In the genomic region with DNA sequence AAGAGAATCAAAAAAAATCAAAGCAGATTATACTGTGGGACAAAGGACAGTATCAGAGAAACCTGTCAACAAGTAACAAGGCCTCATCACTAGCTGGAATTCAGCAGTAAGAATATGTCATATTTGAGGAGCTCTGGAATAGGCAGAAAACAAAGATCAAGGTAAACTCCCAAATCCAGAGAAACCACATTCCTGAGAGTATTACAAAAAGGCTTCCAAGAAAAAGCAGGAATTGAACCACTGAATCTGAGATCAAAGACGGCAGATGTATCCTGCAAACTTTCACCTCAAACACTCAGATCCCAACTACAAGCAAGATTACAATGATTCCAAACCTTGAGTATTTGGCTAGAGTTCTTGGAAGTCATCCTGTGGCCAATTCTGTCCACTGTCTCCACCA, we compare ENCODE assay signal across 26 cellular contexts. TPM values are rescaled to one million over a fixed set of nuclear protein-coding genes. Genes with fewer than 3 reads are reported as not detected.
DNase-seq lines count a peak whose midpoint lies in the region; ATAC-seq, FAIRE-seq and TF ChIP-seq lines count a peak whose summit lies in the region.
"Had no signal": no experiment of that assay in that cellular context is flagged by ENCODE, and none has a peak within 500 bp of the region (broad histone marks: within the 10 kb centered on the region; RNA-seq: fewer than 3 reads in every experiment).

No MANE protein-coding gene starts in this region.

- H3K4me1 ChIP-seq in CD4-positive, alpha-beta memory T cell (ENCODE audit: insufficient read depth, low read length): peaks cover 61% of the 10 kb centered on the region
- peaks cover 5% of the 10 kb centered on the region for H3K4me1 ChIP-seq in keratinocyte (ENCODE audit: control insufficient read depth, extremely low read depth, insufficient read depth, low read length)
- H3K4me1 ChIP-seq: breast epithelium, colonic mucosa, testis, uterus had no signal

- ATAC-seq in activated CD8-positive, alpha-beta T cell treated with anti-CD3 and anti-CD28 coated beads for 36 hours: no peak
- ATAC-seq in WTC11: no peak
- no peak for ATAC-seq in GM18502 (IDR thresholded peaks at IDR 0.05; ENCODE audit: poor library complexity, unreplicated experiment)
- ATAC-seq: Panc1 had no signal

- H3K9me1 ChIP-seq in keratinocyte (ENCODE audit: control insufficient read depth, extremely low read depth, insufficient read depth, low read length): no peaks in the 10 kb centered on the region

- peak overlapping the region; percentile 54 for H3K27ac ChIP-seq in CD4-positive, alpha-beta memory T cell (ENCODE audit: low read depth, low read length)
- no peak overlapping the region for H3K27ac ChIP-seq in keratinocyte (ENCODE audit: control insufficient read depth, insufficient read depth, low read length)
- H3K27ac ChIP-seq: breast epithelium, colonic mucosa, esophagus muscularis mucosa, hepatocyte, testis, uterus had no signal

- peaks cover 61% of the 10 kb centered on the region for H3K4me1 Mint-ChIP-seq in activated CD4-positive, alpha-beta T cell treated with anti-CD3 and anti-CD28 coated beads, Interleukin-2, amount 10 ng/mL, durations not matched to agents 24 days and 14 days
- H3K4me1 Mint-ChIP-seq in CD4-positive, alpha-beta memory T cell: peaks cover 64 to 88% (median 72%) of the 10 kb centered on the region in 4 donors
- H3K4me1 Mint-ChIP-seq in activated CD8-positive, alpha-beta T cell treated with anti-CD3 and anti-CD28 coated beads for 36 hours (ENCODE audit: low read depth): peaks cover 75% of the 10 kb centered on the region
- no peaks in the 10 kb centered on the region for H3K4me1 Mint-ChIP-seq in WTC11

- H3K9me3 ChIP-seq in CD4-positive, alpha-beta memory T cell (ENCODE audit: control insufficient read depth in 1 of 2, low read length in 2 of 2): no peaks in the 10 kb centered on the region
- H3K9me3 ChIP-seq in keratinocyte (ENCODE audit: control insufficient read depth, low read depth, low read length): no peaks in the 10 kb centered on the region
- H3K9me3 ChIP-seq: breast epithelium, colonic mucosa, esophagus muscularis mucosa, HAP-1, testis, uterus had no signal

- no peak overlapping the region for H2AFZ ChIP-seq in keratinocyte (ENCODE audit: control insufficient read depth, low read length)
- H2AFZ ChIP-seq: hepatocyte had no signal

- no peak overlapping the region for H3K4me2 ChIP-seq in keratinocyte (ENCODE audit: control insufficient read depth, extremely low read depth, insufficient read depth, low read depth, low read length)
- H3K4me2 ChIP-seq: hepatocyte had no signal

- POLR2A ChIA-PET in CD4-positive, alpha-beta memory T cell (lab: Charles Lee; ENCODE audit: partially characterized antibody): interaction anchor here (1.1 to 12.3 kb wide), 4 partner anchors 9 to 15 kb away, joined by 4 to 409 read pairs (median 4); partner anchors contain the start of gene TPK1
- POLR2A ChIA-PET in activated CD8-positive, alpha-beta T cell treated with anti-CD3 and anti-CD28 coated beads for 36 hours (lab: Charles Lee): interaction anchor here (4.2 kb wide), 1 partner anchor 16 kb away, joined by 34 read pairs; the partner anchor contains the start of gene TPK1
- POLR2A ChIA-PET in WTC11 (lab: Charles Lee): no interaction called here

- no peak overlapping the region for H3K4me3 Mint-ChIP-seq in activated CD4-positive, alpha-beta T cell treated with anti-CD3 and anti-CD28 coated beads, Interleukin-2, amount 10 ng/mL, durations not matched to agents 24 days and 14 days
- H3K4me3 Mint-ChIP-seq in CD4-positive, alpha-beta memory T cell: peak overlapping the region in 6 of 8 donors; percentile 52 to 84 (median 74)
- H3K4me3 Mint-ChIP-seq in activated CD8-positive, alpha-beta T cell treated with anti-CD3 and anti-CD28 coated beads for 36 hours: no peak overlapping the region
- H3K4me3 Mint-ChIP-seq in WTC11: no peak overlapping the region

- peak overlapping the region; percentile 81 for H3K27ac Mint-ChIP-seq in activated CD4-positive, alpha-beta T cell treated with anti-CD3 and anti-CD28 coated beads, Interleukin-2, amount 10 ng/mL, durations not matched to agents 24 days and 14 days
- H3K27ac Mint-ChIP-seq in CD4-positive, alpha-beta memory T cell: peak overlapping the region; percentile 71 to 99 (median 93)
- H3K27ac Mint-ChIP-seq in activated CD8-positive, alpha-beta T cell treated with anti-CD3 and anti-CD28 coated beads for 36 hours: peak overlapping the region; percentile 86
- no peak overlapping the region for H3K27ac Mint-ChIP-seq in WTC11

- H4K20me1 ChIP-seq in keratinocyte (ENCODE audit: control insufficient read depth, extremely low read depth, insufficient read depth, low read length): no peaks in the 10 kb centered on the region

- CTCF ChIA-PET in CD4-positive, alpha-beta memory T cell (lab: Charles Lee; ENCODE audit: partially characterized antibody): interaction anchor here (1.4 to 8.6 kb wide), 3 partner anchors 9 to 39 kb away, joined by 3 to 83 read pairs (median 9); partner anchors contain the start of gene TPK1
- CTCF ChIA-PET in activated CD8-positive, alpha-beta T cell treated with anti-CD3 and anti-CD28 coated beads for 36 hours (lab: Charles Lee): interaction anchor here (0.9 to 1.9 kb wide), 2 partner anchors 16 to 34 kb away, joined by 3 to 5 read pairs; partner anchors contain the start of gene TPK1
- CTCF ChIA-PET in WTC11 (lab: Charles Lee): no interaction called here

- H3K79me2 ChIP-seq in keratinocyte (ENCODE audit: control insufficient read depth, insufficient read depth, low read length): no peaks in the 10 kb centered on the region
- H3K79me2 ChIP-seq: hepatocyte had no signal

- H3K9me3 Mint-ChIP-seq in activated CD4-positive, alpha-beta T cell treated with anti-CD3 and anti-CD28 coated beads, Interleukin-2, amount 10 ng/mL, durations not matched to agents 24 days and 14 days: no peaks in the 10 kb centered on the region
- no peaks in the 10 kb centered on the region for H3K9me3 Mint-ChIP-seq in CD4-positive, alpha-beta memory T cell
- peaks cover 4% of the 10 kb centered on the region for H3K9me3 Mint-ChIP-seq in activated CD8-positive, alpha-beta T cell treated with anti-CD3 and anti-CD28 coated beads for 36 hours
- no peaks in the 10 kb centered on the region for H3K9me3 Mint-ChIP-seq in WTC11

- intact Hi-C loops in activated CD4-positive, alpha-beta T cell treated with anti-CD3 and anti-CD28 coated beads, Interleukin-2, amount 10 ng/mL, durations not matched to agents 24 days and 14 days (cut with micrococcal nuclease): no loop called here
- intact Hi-C loops in CD4-positive, alpha-beta memory T cell (cut with micrococcal nuclease): no loop called here
- intact Hi-C loops in activated CD8-positive, alpha-beta T cell treated with anti-CD3 and anti-CD28 coated beads for 36 hours (cut with micrococcal nuclease): no loop called here

- no peaks in the 10 kb centered on the region for H3K27me3 Mint-ChIP-seq in activated CD4-positive, alpha-beta T cell treated with anti-CD3 and anti-CD28 coated beads, Interleukin-2, amount 10 ng/mL, durations not matched to agents 24 days and 14 days
- no peaks in the 10 kb centered on the region for H3K27me3 Mint-ChIP-seq in CD4-positive, alpha-beta memory T cell
- no peaks in the 10 kb centered on the region for H3K27me3 Mint-ChIP-seq in activated CD8-positive, alpha-beta T cell treated with anti-CD3 and anti-CD28 coated beads for 36 hours
- no peaks in the 10 kb centered on the region for H3K27me3 Mint-ChIP-seq in WTC11 (ENCODE audit: low read depth)

- no peak overlapping the region for H3K9ac ChIP-seq in keratinocyte (ENCODE audit: control insufficient read depth, extremely low read depth, insufficient read depth, low read length)

- DNase-seq in activated CD4-positive, alpha-beta T cell treated with anti-CD3 and anti-CD28 coated beads, Interleukin-2, amount 10 ng/mL, durations not matched to agents 24 days and 14 days: no peak
- DNase-seq in activated CD4-positive, alpha-beta T cell treated with anti-CD3 and anti-CD28 coated beads for 48 hours: no peak
- no peak for DNase-seq in CD4-positive, alpha-beta memory T cell
- no peak for DNase-seq in activated CD8-positive, alpha-beta T cell treated with anti-CD3 and anti-CD28 coated beads for 36 hours
- DNase-seq in keratinocyte (ENCODE audit: low read depth, low spot score) (no peak), WTC11 (ENCODE audit: low spot score) (no peak), epidermal melanocyte (ENCODE audit: insufficient read length, low spot score) (no peak)
- DNase-seq: AML-193; amniotic stem cell; colonic mucosa; effector memory CD4-positive, alpha-beta T cell; Kasumi-1; mesendoderm; NCI-H1694; NCI-H2171 treated with DMSO at 0.1 percent for 48 hours; NCI-H526; testis; uterus had no signal

- dilution Hi-C loops in keratinocyte (cut with MboI; ENCODE audit: extremely low pct_ligation_motif_present, low sequenced_read_pairs): no loop called here

- H3K27me3 ChIP-seq in CD4-positive, alpha-beta memory T cell (ENCODE audit: insufficient read depth, low read length): no peaks in the 10 kb centered on the region
- H3K27me3 ChIP-seq in keratinocyte (ENCODE audit: control insufficient read depth, extremely low read depth, insufficient read depth, low read length): no peaks in the 10 kb centered on the region
- H3K27me3 ChIP-seq: breast epithelium, colonic mucosa, esophagus muscularis mucosa, hepatocyte, testis, uterus had no signal

- H3K36me3 ChIP-seq in CD4-positive, alpha-beta memory T cell (ENCODE audit: insufficient read depth, low read length): no peaks in the 10 kb centered on the region
- no peaks in the 10 kb centered on the region for H3K36me3 ChIP-seq in keratinocyte (ENCODE audit: control insufficient read depth in 2 of 2, extremely low read depth in 1 of 2, insufficient read depth in 2 of 2, low read length in 2 of 2)
- H3K36me3 ChIP-seq: breast epithelium, colonic mucosa, esophagus muscularis mucosa, HAP-1, uterus had no signal

- peaks cover 7% of the 10 kb centered on the region for H3K36me3 Mint-ChIP-seq in activated CD4-positive, alpha-beta T cell treated with anti-CD3 and anti-CD28 coated beads, Interleukin-2, amount 10 ng/mL, durations not matched to agents 24 days and 14 days (ENCODE audit: low read depth)
- H3K36me3 Mint-ChIP-seq in CD4-positive, alpha-beta memory T cell: peaks cover 0 to 15% of the 10 kb centered on the region in 2 donors
- H3K36me3 Mint-ChIP-seq in activated CD8-positive, alpha-beta T cell treated with anti-CD3 and anti-CD28 coated beads for 36 hours (ENCODE audit: low read depth): peaks cover 28% of the 10 kb centered on the region
- H3K36me3 Mint-ChIP-seq in WTC11: no peaks in the 10 kb centered on the region

- H3K4me3 ChIP-seq in CD4-positive, alpha-beta memory T cell (ENCODE audit: low read length in 2 of 2): peak overlapping the region in 1 of 2 donors; percentile 9
- H3K4me3 ChIP-seq in keratinocyte (ENCODE audit: control insufficient read depth in 2 of 3, extremely low read depth in 1 of 3, insufficient read depth in 2 of 3, low read depth in 1 of 3, low read length in 3 of 3): no peak overlapping the region
- H3K4me3 ChIP-seq: breast epithelium, colonic mucosa, esophagus muscularis mucosa, HAP-1, hepatocyte, testis, uterus had no signal

- peak; percentile 32 for FAIRE-seq in keratinocyte (lab: Jason Lieb, UNC)
- FAIRE-seq: A204.1, frontal cortex had no signal

- no peak for TF ChIP-seq CTCF in activated CD8-positive, alpha-beta T cell treated with anti-CD3 and anti-CD28 coated beads for 36 hours (IDR thresholded peaks at IDR 0.05)
- TF ChIP-seq CTCF in keratinocyte (optimal IDR thresholded peaks at IDR 0.05 in 1 of 3, IDR thresholded peaks at IDR 0.05 in 1 of 3, conservative IDR thresholded peaks at IDR 0.05 in 1 of 3; ENCODE audit: extremely low read depth in 1 of 3, insufficient read depth in 2 of 3, low read length in 3 of 3) (no peak), WTC11 (IDR thresholded peaks at IDR 0.05) (no peak)

RNA-seq across cellular contexts. Expression of gene TPK1, which starts 16.3 kb away (rescaled TPM):
- 13.1 and 13.2 TPM in 2 replicates for total RNA-seq in activated CD4-positive, alpha-beta T cell treated with anti-CD3 and anti-CD28 coated beads, Interleukin-2, amount 10 ng/mL, durations not matched to agents 24 days and 14 days
- total RNA-seq in CD4-positive, alpha-beta memory T cell: 10 to 100 TPM; 26.7 to 30.7 TPM
- 10 to 100 TPM; 25.2 to 28.9 TPM for polyA plus RNA-seq in CD4-positive, alpha-beta memory T cell
- 10 to 100 TPM; 15.5 to 15.8 TPM for total RNA-seq in activated CD8-positive, alpha-beta T cell treated with anti-CD3 and anti-CD28 coated beads for 36 hours
- polyA plus RNA-seq in keratinocyte: 1.6 to 2.0 TPM (median 1.9 TPM) in 3 replicates
- 0.66 TPM for polyA plus RNA-seq in keratinocyte (2011; ENCODE audit: low read depth)
- polyA plus RNA-seq in keratinocyte (2011; cell fraction: cytosol; rRNA removed): 1.1 and 2.2 TPM in 2 replicates
- 1.2 and 1.8 TPM in 2 replicates for polyA plus RNA-seq in keratinocyte (2011; cell fraction: nucleus; rRNA removed)
- 0.42 and 0.87 TPM in 2 replicates for polyA plus RNA-seq in keratinocyte (2012; ENCODE audit: low replicate concordance)
- 1.3 to 4.6 TPM (median 3.0 TPM) in 3 replicates for polyA minus RNA-seq in keratinocyte
- polyA minus RNA-seq in keratinocyte (2011; cell fraction: cytosol; rRNA and poly(A)+ RNA removed): 0.96 TPM
- 1.2 and 3.9 TPM in 2 replicates for polyA minus RNA-seq in keratinocyte (2011; cell fraction: nucleus; rRNA and poly(A)+ RNA removed)
- 2.7 to 3.6 TPM (median 2.7 TPM) in 3 replicates for total RNA-seq in WTC11 (2021)

Comparison
In these comparisons a context has a peak if more than half of its experiments do, and no peak if none do; other contexts are left out.
1. H3K4me3 Mint-ChIP-seq: peak in CD4-positive, alpha-beta memory T cell (6 of 8); none in activated CD4-positive, alpha-beta T cell treated with anti-CD3 and anti-CD28 coated beads, Interleukin-2, amount 10 ng/mL, durations not matched to agents 24 days and 14 days (single experiment), activated CD8-positive, alpha-beta T cell treated with anti-CD3 and anti-CD28 coated beads for 36 hours (single experiment) and WTC11 (single experiment).